Comparison of ENCODE assay signal across 15 cellular contexts in the genomic region with DNA sequence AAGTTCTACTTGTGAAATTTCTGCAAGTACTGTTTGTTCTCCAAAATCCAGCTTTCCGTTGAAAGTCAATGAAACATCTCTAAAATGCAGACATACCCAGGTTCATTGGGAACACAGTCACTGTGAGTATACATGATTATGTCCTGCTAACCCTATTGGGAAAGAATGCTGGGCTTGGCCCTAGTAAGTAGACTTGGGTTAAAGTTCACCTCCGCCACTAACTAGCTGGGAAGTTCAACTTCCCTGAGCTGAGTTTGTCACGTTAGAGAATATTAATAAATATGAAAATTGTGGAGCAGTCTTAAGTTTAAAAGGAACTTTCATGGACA. TPM values are rescaled to one million over a fixed set of nuclear protein-coding genes. Genes with fewer than 3 reads are reported as not detected.
A peak's percentile ranks its signal among the peaks of the same experiment; 100 is the strongest.
DNase-seq lines count a peak whose midpoint lies in the region; ATAC-seq, FAIRE-seq and TF ChIP-seq lines count a peak whose summit lies in the region.
"Had no signal": no experiment of that assay in that cellular context is flagged by ENCODE, and none has a peak within 500 bp of the region (broad histone marks: within the 10 kb centered on the region; RNA-seq: fewer than 3 reads in every experiment).

No MANE protein-coding gene starts in this region.

- no peak for TF ChIP-seq CTCF in IMR-90 (conservative IDR thresholded peaks at IDR 0.05; ENCODE audit: low read depth, low read length)
- TF ChIP-seq CTCF in bronchial epithelial cell (IDR thresholded peaks at IDR 0.05; ENCODE audit: insufficient read depth, low read length, severe bottlenecking): no peak
- no peak for TF ChIP-seq CTCF in lower lobe of right lung (IDR thresholded peaks at IDR 0.05)
- no peak for TF ChIP-seq CTCF in suprapubic skin (IDR thresholded peaks at IDR 0.05)
- TF ChIP-seq CTCF in body of pancreas (IDR thresholded peaks at IDR 0.05): no peak

- CTCF ChIA-PET in IMR-90 (lab: Yijun Ruan, JAX): no interaction called here

- POLR2A ChIA-PET in IMR-90 (lab: Charles Lee; ENCODE audit: unreplicated experiment): interaction anchor here (1.9 kb wide), 1 partner anchor 11 kb away, joined by 22 read pairs; a partner anchor contains a TSS

- H2BK5ac ChIP-seq in IMR-90 (ENCODE audit: low read depth, low read length, poor library complexity, severe bottlenecking): peak overlapping the region; percentile 76

- H4K5ac ChIP-seq in IMR-90 (ENCODE audit: low read depth, low read length): peak overlapping the region; percentile 99

- no peak for TF ChIP-seq RAD21 in IMR-90 (IDR thresholded peaks at IDR 0.05; ENCODE audit: low read length)

- H3K4ac ChIP-seq in IMR-90 (ENCODE audit: low read depth, low read length): peak overlapping the region; percentile 64

- no peaks in the 10 kb centered on the region for H4K20me1 ChIP-seq in IMR-90 (ENCODE audit: insufficient read depth, low read length)

- TF ChIP-seq POLR2A in IMR-90 (IDR thresholded peaks at IDR 0.05; ENCODE audit: low read depth, low read length) (no peak), suprapubic skin (IDR thresholded peaks at IDR 0.05) (no peak), body of pancreas (IDR thresholded peaks at IDR 0.05) (no peak)

- H2BK120ac ChIP-seq in IMR-90 (ENCODE audit: low read depth, low read length): peak overlapping the region; percentile 85

- H3K9me1 ChIP-seq in IMR-90 (ENCODE audit: insufficient read depth, low read length): peaks cover 11% of the 10 kb centered on the region; the same call in 1 of the 2 replicates

- H3K36me3 ChIP-seq in IMR-90 (ENCODE audit: control insufficient read depth, insufficient read depth, low read length) (no peaks in the 10 kb centered on the region), bronchial epithelial cell (ENCODE audit: control insufficient read depth, insufficient read depth, low read length) (no peaks in the 10 kb centered on the region), lower lobe of right lung (no peaks in the 10 kb centered on the region), suprapubic skin (no peaks in the 10 kb centered on the region), body of pancreas (replicated peaks in 1 of 2; ENCODE audit: insufficient read depth in 1 of 2, low read depth in 2 of 2) (no peaks in the 10 kb centered on the region)
- H3K36me3 ChIP-seq: thoracic aorta had no signal

- H3K56ac ChIP-seq in IMR-90 (ENCODE audit: extremely low read depth, insufficient read depth, low read length): no peak overlapping the region

- no peak for TF ChIP-seq EP300 in suprapubic skin (IDR thresholded peaks at IDR 0.05)

- 0 out of 2 replicates have a peak overlapping the region, but pooled peaks have one; percentile 50 for H3K9ac ChIP-seq in IMR-90 (ENCODE audit: low read depth, low read length)

- H3K79me1 ChIP-seq in IMR-90 (ENCODE audit: low read depth in 1 of 2, low read length in 2 of 2): 0 out of 4 replicates have a peak, but pooled peaks cover 0 to 6% of the 10 kb centered on the region in 2 experiments

- intact Hi-C loops in IMR-90 (cut with micrococcal nuclease): loop anchor here (1.0 kb wide), 1 partner anchor 10 kb away; no protein-coding TSS in a partner anchor
- intact Hi-C loops in lower lobe of right lung (cut with DNase I): no loop called here
- intact Hi-C loops in body of pancreas (cut with DNase I): no loop called here

- H2AK5ac ChIP-seq in IMR-90 (ENCODE audit: low read depth, low read length): peak overlapping the region; percentile 22; the same call in 1 of the 2 replicates

- peak overlapping the region; percentile 7 to 83; a peak in 3 of 4 replicates for H4K8ac ChIP-seq in IMR-90 (ENCODE audit: low read depth in 2 of 2, low read length in 2 of 2)

- H4K91ac ChIP-seq in IMR-90 (ENCODE audit: insufficient read depth, low read depth, low read length): peak overlapping the region; percentile 60

- H3K9me3 ChIP-seq in IMR-90 (ENCODE audit: control insufficient read depth, insufficient read depth, low read length) (no peaks in the 10 kb centered on the region), lower lobe of right lung (no peaks in the 10 kb centered on the region), suprapubic skin (no peaks in the 10 kb centered on the region), body of pancreas (no peaks in the 10 kb centered on the region)
- H3K9me3 ChIP-seq: thoracic aorta had no signal

- peak overlapping the region; percentile 89; the same call in 1 of the 2 replicates for H2BK20ac ChIP-seq in IMR-90 (ENCODE audit: low read depth, low read length)

- H3K4me3 ChIP-seq in IMR-90 (ENCODE audit: insufficient read depth, low read depth, low read length): no peak overlapping the region
- no peak overlapping the region for H3K4me3 ChIP-seq in bronchial epithelial cell (ENCODE audit: low read depth, low read length)
- no peak overlapping the region for H3K4me3 ChIP-seq in lower lobe of right lung
- no peak overlapping the region for H3K4me3 ChIP-seq in suprapubic skin
- no peak overlapping the region for H3K4me3 ChIP-seq in body of pancreas

- peak overlapping the region; percentile 87 for H3K18ac ChIP-seq in IMR-90 (ENCODE audit: low read depth, low read length)

- peak overlapping the region; percentile 85 for H3K23ac ChIP-seq in IMR-90 (ENCODE audit: low read depth, low read length)

- H3K27ac ChIP-seq in IMR-90 (ENCODE audit: insufficient read depth, low read length) (peak overlapping the region; percentile 80; the same call in 1 of the 2 replicates), lower lobe of right lung (peak overlapping the region; percentile 61), suprapubic skin (peak overlapping the region; percentile 81), body of pancreas (peak overlapping the region in 2 of 4 donors; percentile 62 to 64)

- dilution Hi-C loops in IMR-90 (cut with HindIII; ENCODE audit: low sequenced_read_pairs, unreplicated experiment): no loop called here

- no peak overlapping the region for H2AFZ ChIP-seq in IMR-90 (replicated peaks; ENCODE audit: low read length, poor library complexity)

- WGBS in IMR-90 (ENCODE audit: extremely low coverage in 2 of 2, insufficient read length in 1 of 2), 2 experiments: 83% methylated on average over 1 of the region's 3 CpGs; no CpG with 5 or more reads in 1 of the 2 experiments
- 57% methylated on average over 3 of the region's 3 CpGs for WGBS in suprapubic skin
- WGBS in body of pancreas, 2 donors: 60 to 91% methylated on average over 3 of the region's 3 CpGs

- H3K4me2 ChIP-seq in IMR-90 (ENCODE audit: low read depth, low read length): peak overlapping the region; percentile 62

- DNase-seq in IMR-90 (no peak), bronchial epithelial cell (ENCODE audit: low read depth) (peak; percentile 12), lower lobe of right lung (no peak), suprapubic skin (ENCODE audit: low spot score in 2 of 2) (no peak), body of pancreas (no peak), OCI-M2 (lab: John Stamatoyannopoulos, UW; ENCODE audit: unreplicated experiment) (no peak), MV-4-11 (lab: John Stamatoyannopoulos, UW) (no peak)
- DNase-seq in activated CD8-positive, alpha-beta memory T cell treated with anti-CD3 and anti-CD28 coated beads for 24 hours: no peak
- DNase-seq: activated T-cell treated with anti-CD3 and anti-CD28 coated beads for 4 hours; central memory CD4-positive, alpha-beta T cell; DMS79 treated with DMSO at 0.1 percent for 48 hours; natural killer cell; NCI-H526 treated with DMSO at 0.1 percent for 48 hours; stimulated activated CD4-positive, alpha-beta T cell treated with anti-CD3 and anti-CD28 coated beads, Interleukin-4, amount 100 ng/mL, for 1 hour had no signal

- H3K27me3 ChIP-seq in IMR-90 (ENCODE audit: control insufficient read depth, insufficient read depth, low read length): no peaks in the 10 kb centered on the region
- no peaks in the 10 kb centered on the region for H3K27me3 ChIP-seq in bronchial epithelial cell (ENCODE audit: control insufficient read depth, insufficient read depth, low read length)
- H3K27me3 ChIP-seq in lower lobe of right lung (ENCODE audit: low read depth): no peaks in the 10 kb centered on the region
- no peaks in the 10 kb centered on the region for H3K27me3 ChIP-seq in suprapubic skin
- H3K27me3 ChIP-seq in body of pancreas: no peaks in the 10 kb centered on the region

- peak overlapping the region; percentile 83 for H2AK9ac ChIP-seq in IMR-90 (replicated peaks; ENCODE audit: low read depth, low read length, poor library complexity)

- H3K4me1 ChIP-seq in IMR-90 (ENCODE audit: control insufficient read depth, insufficient read depth, low read length) (peaks cover 13% of the 10 kb centered on the region), lower lobe of right lung (peaks cover 21% of the 10 kb centered on the region), suprapubic skin (peaks cover 26% of the 10 kb centered on the region), body of pancreas (peaks cover 21% of the 10 kb centered on the region)

- FAIRE-seq in bronchial epithelial cell (lab: Jason Lieb, UNC): no peak

- H2BK15ac ChIP-seq in IMR-90 (ENCODE audit: low read depth, low read length): peak overlapping the region; percentile 59; the same call in 2 of the 3 replicates

- in situ Hi-C loops in IMR-90 (cut with MboI; ENCODE audit: low sequenced_read_pairs): no loop called here

- ATAC-seq in IMR-90 (ENCODE audit: low read depth) (no peak), lower lobe of right lung (peak; percentile 67 to 72), body of pancreas (no peak)

- BruUV-seq in IMR-90 (replicated peaks; lab: Mats Ljungman, UMichigan): no TSS peak

- H3K14ac ChIP-seq in IMR-90 (replicated peaks; ENCODE audit: low read depth, low read length): peak overlapping the region; percentile 75

TF ChIP-seq in IMR-90, 13 proteins besides CTCF, POLR2A, EP300 and RAD21 (continues in another document):
- TF ChIP-seq CEBPB (IDR thresholded peaks at IDR 0.05; ENCODE audit: low read depth, low read length) (no peak), MXI1 (IDR thresholded peaks at IDR 0.05; ENCODE audit: borderline replicate concordance, low read depth, low read length) (no peak), NFE2L2 (IDR thresholded peaks at IDR 0.05; ENCODE audit: low read depth, low read length) (no peak), SMC3 (IDR thresholded peaks at IDR 0.05; ENCODE audit: low read depth, low read length) (no peak), FOS (IDR thresholded peaks at IDR 0.05; ENCODE audit: low read depth, low read length) (no peak)

RNA-seq across cellular contexts. Expression of a gene that starts 10.5 kb away (rescaled TPM):
- total RNA-seq in IMR-90 (2012; rRNA removed) (187 and 216 TPM in 2 replicates), bronchial epithelial cell (52.4 and 74.5 TPM in 2 replicates), lower lobe of right lung (213 TPM), suprapubic skin (10 to 100 TPM; 42.3 to 78.8 (median 77.7) TPM), body of pancreas (10 to 100 TPM; 46.7 to 61.3 TPM)
- polyA plus RNA-seq in IMR-90 (2012; rRNA removed): 103 and 118 TPM in 2 replicates
- 89.5 and 99.0 TPM in 2 replicates for polyA plus RNA-seq in IMR-90 (2012; cell fraction: cytosol; rRNA removed)
- polyA plus RNA-seq in IMR-90 (2012; cell fraction: nucleus; rRNA removed; ENCODE audit: low replicate concordance): 78.3 and 98.0 TPM in 2 replicates

RNA-seq across cellular contexts. Expression of a gene that starts 41.9 kb away (rescaled TPM):
- total RNA-seq in IMR-90 (2012; rRNA removed) (9.9 and 11.4 TPM in 2 replicates), bronchial epithelial cell (8.4 and 9.7 TPM in 2 replicates), lower lobe of right lung (13.4 TPM), suprapubic skin (1 to 10 TPM in 2 of 4 donors, under 1 TPM in 1, not detected in 1; 0.62 to 3.6 (median 2.5) TPM), body of pancreas (10 to 100 TPM in 1 of 2 donors, 1 to 10 TPM in 1; 8.2 to 11.4 TPM)
- 10.6 and 12.3 TPM in 2 replicates for polyA plus RNA-seq in IMR-90 (2012; rRNA removed)
- polyA plus RNA-seq in IMR-90 (2012; cell fraction: cytosol; rRNA removed): 5.4 and 6.6 TPM in 2 replicates
- polyA plus RNA-seq in IMR-90 (2012; cell fraction: nucleus; rRNA removed; ENCODE audit: low replicate concordance): 3.8 and 5.6 TPM in 2 replicates

Comparison
In these comparisons a context has a peak if more than half of its experiments do, and no peak if none do; other contexts are left out.
1. ATAC-seq: peak in lower lobe of right lung (2 of 2); none in IMR-90 (single experiment) and body of pancreas (single experiment).